2 cellular contexts compared by ENCODE assay signal in genomic region chr7:151456276-151456675, GRCh38.
TF ChIP-seq lines count a peak whose summit lies in the region.

No MANE protein-coding gene starts in this region.

TF ChIP-seq in GM23338, 12 proteins besides CTCF, POLR2A, EP300 and RAD21:
- no peak for TF ChIP-seq POLR2AphosphoS5 (IDR thresholded peaks at IDR 0.05; ENCODE audit: low read depth)
- TF ChIP-seq EZH2 (IDR thresholded peaks at IDR 0.05; ENCODE audit: low read depth, unreplicated experiment): no peak
- TF ChIP-seq ZNF114 (CRISPR knock-in tag; IDR thresholded peaks at IDR 0.05): no peak
- no peak for TF ChIP-seq ETS1 (IDR thresholded peaks at IDR 0.05)
- TF ChIP-seq STAT1 (IDR thresholded peaks at IDR 0.05; ENCODE audit: unreplicated experiment): no peak
- no peak for TF ChIP-seq EZH2phosphoT487 (IDR thresholded peaks at IDR 0.05; ENCODE audit: unreplicated experiment)
- no peak for TF ChIP-seq NANOG (IDR thresholded peaks at IDR 0.05; ENCODE audit: borderline replicate concordance)
- TF ChIP-seq ZNF331 (CRISPR knock-in tag; IDR thresholded peaks at IDR 0.05; ENCODE audit: low read depth): no peak
- no peak for TF ChIP-seq ZNF462 (CRISPR knock-in tag; IDR thresholded peaks at IDR 0.05)
- no peak for TF ChIP-seq REST (IDR thresholded peaks at IDR 0.05; ENCODE audit: unreplicated experiment)
- no peak for TF ChIP-seq CREB1 (CRISPR knock-in tag; IDR thresholded peaks at IDR 0.05; ENCODE audit: low read depth)
- TF ChIP-seq JUNB (IDR thresholded peaks at IDR 0.05; ENCODE audit: unreplicated experiment): no peak

TF ChIP-seq in H1, 55 proteins besides CTCF, POLR2A, EP300 and RAD21:
- TF ChIP-seq FOSL1 (IDR thresholded peaks at IDR 0.05; ENCODE audit: insufficient read depth, low read depth, low read length) (no peak), EGR1 (IDR thresholded peaks at IDR 0.05; ENCODE audit: borderline replicate concordance, low read depth, low read length) (no peak), NANOG (IDR thresholded peaks at IDR 0.05; ENCODE audit: insufficient read depth, low read depth, low read length, poor library complexity, severe bottlenecking) (no peak), NRF1 (IDR thresholded peaks at IDR 0.05; ENCODE audit: low read depth, low read length) (no peak), SIN3A (conservative IDR thresholded peaks at IDR 0.05 in 1 of 2, IDR thresholded peaks at IDR 0.05 in 1 of 2; ENCODE audit: low read depth in 1 of 2, low read length in 2 of 2) (no peak), ZNF274 (IDR thresholded peaks at IDR 0.05; ENCODE audit: borderline replicate concordance, extremely low read depth, low read length) (no peak), ATF2 (IDR thresholded peaks at IDR 0.05; ENCODE audit: low read length) (no peak), CBX8 (IDR thresholded peaks at IDR 0.05; ENCODE audit: borderline replicate concordance, low read depth, low read length) (no peak), JUND (IDR thresholded peaks at IDR 0.05; ENCODE audit: low read length) (no peak), JUN (IDR thresholded peaks at IDR 0.05; ENCODE audit: low read depth, low read length) (no peak), HDAC6 (IDR thresholded peaks at IDR 0.05; ENCODE audit: low read depth, low read length) (no peak), TEAD4 (IDR thresholded peaks at IDR 0.05; ENCODE audit: low read depth, low read length) (no peak), SP1 (IDR thresholded peaks at IDR 0.05; ENCODE audit: low read depth, low read length) (no peak), RBBP5 (IDR thresholded peaks at IDR 0.05; ENCODE audit: borderline replicate concordance, low read depth, low read length) (no peak), MAX (IDR thresholded peaks at IDR 0.05) (no peak), BCL11A (IDR thresholded peaks at IDR 0.05; ENCODE audit: low read depth in 2 of 2, low read length in 2 of 2) (no peak), CBX5 (IDR thresholded peaks at IDR 0.05; ENCODE audit: low read depth, low read length) (no peak), PHF8 (conservative IDR thresholded peaks at IDR 0.05; ENCODE audit: low read depth, low read length) (no peak), MAFK (IDR thresholded peaks at IDR 0.05; ENCODE audit: low read depth, low read length) (no peak)
